ENCODE assay signal across 25 cellular contexts in the genomic region with DNA sequence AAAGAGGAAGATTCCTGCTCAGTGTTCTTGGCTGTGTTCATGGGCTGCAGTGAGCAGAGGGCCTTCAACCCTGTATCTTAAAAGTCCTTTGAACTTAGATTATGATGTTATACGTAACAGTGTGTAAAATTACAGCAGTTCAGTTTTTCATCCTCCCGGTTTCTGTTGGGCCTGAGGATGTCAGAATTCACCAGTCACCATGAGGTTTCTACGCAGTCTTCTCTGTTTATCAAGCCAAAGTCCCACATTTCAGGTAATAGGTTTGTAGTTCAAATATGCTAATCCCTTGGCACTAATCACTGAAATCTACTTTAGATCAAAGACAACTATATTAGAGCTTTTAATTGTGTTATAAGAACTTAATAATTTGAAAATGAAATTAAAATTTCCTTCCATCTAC. TPM values are rescaled to one million over a fixed set of nuclear protein-coding genes. Genes with fewer than 3 reads are reported as not detected.
DNase-seq lines count a peak whose midpoint lies in the region; ATAC-seq, FAIRE-seq and TF ChIP-seq lines count a peak whose summit lies in the region.
"Had no signal": no experiment of that assay in that cellular context is flagged by ENCODE, and none has a peak within 500 bp of the region (broad histone marks: within the 10 kb centered on the region; RNA-seq: fewer than 3 reads in every experiment).

No MANE protein-coding gene starts in this region.

- no peaks in the 10 kb centered on the region for H3K27me3 ChIP-seq in right lobe of liver
- H3K27me3 ChIP-seq in HepG2 (ENCODE audit: control insufficient read depth in 1 of 2, insufficient read depth in 2 of 2, low read length in 2 of 2), result no peaks in the 10 kb centered on the region
- H3K27me3 ChIP-seq: BE2C, BLaER1 had no signal

- H3K9me3 ChIP-seq in right lobe of liver, result no peaks in the 10 kb centered on the region
- no peaks in the 10 kb centered on the region for H3K9me3 ChIP-seq in HepG2 (ENCODE audit: low read length)
- H3K9me3 ChIP-seq: BE2C, BLaER1 had no signal

- WGBS in right lobe of liver (ENCODE audit: insufficient coverage, low coverage, low lambda C conversion rate, missing lambda C conversion rate), result 52% methylated on average over 3 of the region's 3 CpGs
- 96% methylated on average over 3 of the region's 3 CpGs for WGBS in HepG2 (ENCODE audit: low lambda C conversion rate)

- H3K4me1 ChIP-seq in right lobe of liver (peaks cover 0 to 15% (median 0%) of the 10 kb centered on the region in 4 donors), HepG2 (ENCODE audit: insufficient read depth, low read length) (no peaks in the 10 kb centered on the region)
- H3K4me1 ChIP-seq: BE2C, BLaER1 had no signal

- no peak for TF ChIP-seq RAD21 in HepG2 (CRISPR knock-in tag; IDR thresholded peaks at IDR 0.05)

- in situ Hi-C loops in HepG2 (cut with HindIII; ENCODE audit: extremely low pct_ligation_motif_present, low pct_unique_long_range_greater_than_20kb), result no loop called here

- intact Hi-C loops in right lobe of liver (cut with DNase I), result no loop called here
- intact Hi-C loops in HepG2 (cut with micrococcal nuclease; ENCODE audit: unreplicated experiment), result no loop called here

- TF ChIP-seq EP300 in HepG2 (IDR thresholded peaks at IDR 0.05; ENCODE audit: low read depth in 2 of 2, low read length in 2 of 2) (no peak), HepG2 (CRISPR knock-in tag; IDR thresholded peaks at IDR 0.05; ENCODE audit: borderline replicate concordance) (no peak)

- no TSS peak for BruUV-seq in HepG2 (replicated peaks; lab: Mats Ljungman, UMichigan)

- POLR2A ChIA-PET in HepG2 (lab: Yijun Ruan, JAX), result no interaction called here

- ATAC-seq in right lobe of liver (peak in 3 of 4 donors; percentile 29 to 65 (median 58)), HepG2 (no peak), left lobe of liver (peak; percentile 58), HG03571 (IDR thresholded peaks at IDR 0.05; ENCODE audit: unreplicated experiment) (no peak)

- no peak for FAIRE-seq in HepG2 (lab: Jason Lieb, UNC)
- peak; percentile 48 for FAIRE-seq in H54 (lab: Jason Lieb, UNC)
- FAIRE-seq: A204.1, GM12891, GM19239 had no signal

- TF ChIP-seq CTCF in right lobe of liver (IDR thresholded peaks at IDR 0.05) (no peak), HepG2 (CRISPR knock-in tag; IDR thresholded peaks at IDR 0.05) (no peak)

- H2AFZ ChIP-seq in HepG2 (ENCODE audit: low read length), result no peak overlapping the region

- H3K36me3 ChIP-seq in right lobe of liver (peaks cover 0 to 8% (median 0%) of the 10 kb centered on the region in 4 donors), HepG2 (replicated peaks in 1 of 2; ENCODE audit: control insufficient read depth in 1 of 2, insufficient read depth in 2 of 2, low read length in 2 of 2) (peaks cover 19 to 61% of the 10 kb centered on the region in 2 experiments)

- CTCF ChIA-PET in HepG2 (lab: Yijun Ruan, JAX; ENCODE audit: low intra/inter-chr PET ratio, low total read pairs), result no interaction called here

- H4K20me1 ChIP-seq in HepG2 (ENCODE audit: insufficient read depth, low read length), result no peaks in the 10 kb centered on the region
- H4K20me1 ChIP-seq: BLaER1 had no signal

- no peak overlapping the region for H3K27ac ChIP-seq in right lobe of liver
- H3K27ac ChIP-seq in HepG2 (ENCODE audit: extremely low read length, insufficient read depth, low read length), result no peak overlapping the region
- H3K27ac ChIP-seq: BLaER1 had no signal

- no peak for DNase-seq in right lobe of liver
- DNase-seq in HepG2 (ENCODE audit: low spot score), result no peak
- DNase-seq in H54 (ENCODE audit: insufficient read length, low spot score), result no peak
- DNase-seq in left lobe of liver (ENCODE audit: low spot score), result no peak
- DNase-seq in HPDE6-E6E7 (ENCODE audit: extremely low spot score), result no peak
- DNase-seq: 8988T; ACHN; BE2C; C1 segment of cervical spinal cord; CD4-positive, alpha-beta memory T cell; CD4-positive, CD25-positive, alpha-beta regulatory T cell; CD8-positive, alpha-beta memory T cell; COR-L47; DMS 273 treated with DMSO at 0.1 percent for 48 hours; DMS153; DMS53; DMS79; DND-41; EL; GF-D8 had no signal

- H3K4me2 ChIP-seq in HepG2 (ENCODE audit: low read depth, low read length), result no peak overlapping the region
- H3K4me2 ChIP-seq: BLaER1 had no signal

- TF ChIP-seq POLR2A in right lobe of liver (IDR thresholded peaks at IDR 0.05), result no peak
- no peak for TF ChIP-seq POLR2A in HepG2 (IDR thresholded peaks at IDR 0.05; ENCODE audit: insufficient read depth in 1 of 2, low read depth in 2 of 2, low read length in 2 of 2)
- no peak for TF ChIP-seq POLR2A in H54 (IDR thresholded peaks at IDR 0.05; ENCODE audit: low read depth, low read length)

- H3K79me2 ChIP-seq in HepG2 (ENCODE audit: insufficient read depth, low read length), result no peaks in the 10 kb centered on the region

- H3K9ac ChIP-seq in HepG2 (ENCODE audit: insufficient read depth, low read depth, low read length), result no peak overlapping the region
- H3K9ac ChIP-seq: BLaER1 had no signal

- no peak overlapping the region for H3K4me3 ChIP-seq in right lobe of liver
- no peak overlapping the region for H3K4me3 ChIP-seq in HepG2 (replicated peaks in 1 of 3; ENCODE audit: insufficient read depth in 1 of 3, low read depth in 2 of 3, low read length in 3 of 3)
- H3K4me3 ChIP-seq: BLaER1 had no signal

TF ChIP-seq in HepG2, 621 proteins besides CTCF, POLR2A, EP300 and RAD21 (continues in another document):
- no peak for TF ChIP-seq EHMT2 (IDR thresholded peaks at IDR 0.05; ENCODE audit: borderline replicate concordance, low read depth, low read length)
- no peak for TF ChIP-seq ZNF556 (CRISPR knock-in tag; IDR thresholded peaks at IDR 0.05; ENCODE audit: borderline replicate concordance)
- TF ChIP-seq SP2 (CRISPR knock-in tag; IDR thresholded peaks at IDR 0.05), result no peak

RNA-seq across cellular contexts. Expression of gene PLEKHA8, which starts 24.9 kb away (rescaled TPM):
- total RNA-seq in right lobe of liver, result 1 to 10 TPM; 2.7 to 8.1 (median 4.4) TPM
- 26.4 and 32.5 TPM in 2 replicates for total RNA-seq in HepG2 (2016; rRNA removed; fragmentation: Illumina TruSeq; extraction: Trizol)
- total RNA-seq in HepG2 (2016; cell fraction: cytosol; rRNA removed; fragmentation: Illumina TruSeq; extraction: Trizol; ENCODE audit: low read depth), result 9.2 and 11.0 TPM in 2 replicates
- 22.6 and 30.8 TPM in 2 replicates for total RNA-seq in HepG2 (2016; cell fraction: insoluble cytoplasmic fraction; rRNA removed; fragmentation: Illumina TruSeq; extraction: Trizol)
- 20.5 and 24.2 TPM in 2 replicates for total RNA-seq in HepG2 (2016; cell fraction: membrane; rRNA removed; fragmentation: Illumina TruSeq; extraction: Trizol)
- total RNA-seq in HepG2 (2016; cell fraction: nucleus; rRNA removed; fragmentation: Illumina TruSeq; extraction: Trizol), result 29.3 and 30.9 TPM in 2 replicates
- polyA plus RNA-seq in HepG2 (2011; rRNA removed), result 11.1 and 12.5 TPM in 2 replicates
- polyA plus RNA-seq in HepG2 (2011; cell fraction: cytosol; rRNA removed), result 4.8 and 7.6 TPM in 2 replicates
- 14.1 and 14.5 TPM in 2 replicates for polyA plus RNA-seq in HepG2 (2011; cell fraction: nucleus; rRNA removed)
- polyA plus RNA-seq in HepG2 (2012), result 12.0 and 14.3 TPM in 2 replicates
- 4.6 and 5.2 TPM in 2 replicates for polyA plus RNA-seq in HepG2 (2016; cell fraction: cytosol; fragmentation: Illumina TruSeq; extraction: Trizol; ENCODE audit: low read depth)
- 20.6 and 20.9 TPM in 2 replicates for polyA plus RNA-seq in HepG2 (2016; cell fraction: insoluble cytoplasmic fraction; fragmentation: Illumina TruSeq; extraction: Trizol; ENCODE audit: low read depth)
- 10.8 and 11.4 TPM in 2 replicates for polyA plus RNA-seq in HepG2 (2016; cell fraction: membrane; fragmentation: Illumina TruSeq; extraction: Trizol; ENCODE audit: low read depth)
- polyA plus RNA-seq in HepG2 (2016; cell fraction: nucleus; fragmentation: Illumina TruSeq; extraction: Trizol; ENCODE audit: insufficient read depth, low read depth), result 18.0 and 18.2 TPM in 2 replicates
- 4.2 and 13.4 TPM in 2 replicates for polyA minus RNA-seq in HepG2 (2011; rRNA and poly(A)+ RNA removed; ENCODE audit: low replicate concordance)
- 10.9 and 14.0 TPM in 2 replicates for polyA minus RNA-seq in HepG2 (2011; cell fraction: cytosol; rRNA and poly(A)+ RNA removed)
- polyA minus RNA-seq in HepG2 (2011; cell fraction: nucleus; rRNA and poly(A)+ RNA removed), result 51.5 and 54.2 TPM in 2 replicates
- 4.3 TPM for total RNA-seq in left lobe of liver

RNA-seq across cellular contexts. Expression of gene FKBP14, which starts 26.6 kb away (rescaled TPM):
- total RNA-seq in right lobe of liver (1 to 10 TPM; 4.0 to 8.7 (median 5.2) TPM), HepG2 (2016; rRNA removed; fragmentation: Illumina TruSeq; extraction: Trizol) (20.2 and 32.3 TPM in 2 replicates), left lobe of liver (4.9 TPM)
- total RNA-seq in HepG2 (2016; cell fraction: cytosol; rRNA removed; fragmentation: Illumina TruSeq; extraction: Trizol; ENCODE audit: low read depth), result 1.4 and 2.1 TPM in 2 replicates
- total RNA-seq in HepG2 (2016; cell fraction: insoluble cytoplasmic fraction; rRNA removed; fragmentation: Illumina TruSeq; extraction: Trizol), result 24.8 and 33.7 TPM in 2 replicates
- total RNA-seq in HepG2 (2016; cell fraction: membrane; rRNA removed; fragmentation: Illumina TruSeq; extraction: Trizol), result 6.5 and 7.2 TPM in 2 replicates
- 42.5 and 43.1 TPM in 2 replicates for total RNA-seq in HepG2 (2016; cell fraction: nucleus; rRNA removed; fragmentation: Illumina TruSeq; extraction: Trizol)
- polyA plus RNA-seq in HepG2 (2011; rRNA removed), result 14.2 and 20.0 TPM in 2 replicates
- polyA plus RNA-seq in HepG2 (2011; cell fraction: cytosol; rRNA removed), result 9.5 and 13.3 TPM in 2 replicates
- 3.2 and 4.0 TPM in 2 replicates for polyA plus RNA-seq in HepG2 (2011; cell fraction: nucleus; rRNA removed)
- 16.2 and 17.4 TPM in 2 replicates for polyA plus RNA-seq in HepG2 (2012)
- polyA plus RNA-seq in HepG2 (2016; cell fraction: cytosol; fragmentation: Illumina TruSeq; extraction: Trizol; ENCODE audit: low read depth), result 0.87 and 1.7 TPM in 2 replicates
- polyA plus RNA-seq in HepG2 (2016; cell fraction: insoluble cytoplasmic fraction; fragmentation: Illumina TruSeq; extraction: Trizol; ENCODE audit: low read depth), result 14.3 and 18.2 TPM in 2 replicates
- 3.0 and 3.7 TPM in 2 replicates for polyA plus RNA-seq in HepG2 (2016; cell fraction: membrane; fragmentation: Illumina TruSeq; extraction: Trizol; ENCODE audit: low read depth)
- 40.4 and 40.5 TPM in 2 replicates for polyA plus RNA-seq in HepG2 (2016; cell fraction: nucleus; fragmentation: Illumina TruSeq; extraction: Trizol; ENCODE audit: insufficient read depth, low read depth)
- polyA minus RNA-seq in HepG2 (2011; rRNA and poly(A)+ RNA removed; ENCODE audit: low replicate concordance), result 5.7 and 13.0 TPM in 2 replicates
- polyA minus RNA-seq in HepG2 (2011; cell fraction: cytosol; rRNA and poly(A)+ RNA removed), result 12.8 TPM in 2 replicates
- 17.7 and 17.8 TPM in 2 replicates for polyA minus RNA-seq in HepG2 (2011; cell fraction: nucleus; rRNA and poly(A)+ RNA removed)

Comparison
In these comparisons a context has a peak if more than half of its experiments do, and no peak if none do; other contexts are left out.
1. ATAC-seq: peak in right lobe of liver (3 of 4) and left lobe of liver (single experiment); none in HepG2 (single experiment) and HG03571 (single experiment).